Comparison of ENCODE assay signal across 25 cellular contexts in genomic region chr2:100184055-100184737, GRCh38. TPM values are rescaled to one million over a fixed set of nuclear protein-coding genes. Genes with fewer than 3 reads are reported as not detected.
DNase-seq lines count a peak whose midpoint lies in the region; ATAC-seq, FAIRE-seq and TF ChIP-seq lines count a peak whose summit lies in the region.
"Had no signal": no experiment of that assay in that cellular context is flagged by ENCODE, and none has a peak within 500 bp of the region (broad histone marks: within the 10 kb centered on the region; RNA-seq: fewer than 3 reads in every experiment).

No MANE protein-coding gene starts in this region.

- no peaks in the 10 kb centered on the region for H3K36me3 ChIP-seq in esophagus muscularis mucosa
- no peaks in the 10 kb centered on the region for H3K36me3 ChIP-seq in aorta (ENCODE audit: control insufficient read depth in 1 of 2, insufficient read depth in 2 of 2, low read length in 1 of 2)
- H3K36me3 ChIP-seq: prostate gland, transverse colon had no signal

- H3K4me3 ChIP-seq in esophagus muscularis mucosa: no peak overlapping the region
- no peak overlapping the region for H3K4me3 ChIP-seq in aorta (ENCODE audit: low read length in 2 of 2)
- H3K4me3 ChIP-seq: prostate gland, transverse colon had no signal

- WGBS in esophagus muscularis mucosa: 67% methylated on average over 4 of the region's 4 CpGs
- WGBS in aorta, 2 donors: 90 to 93% methylated on average over 4 of the region's 4 CpGs

- TF ChIP-seq POLR2A in esophagus muscularis mucosa (IDR thresholded peaks at IDR 0.05; ENCODE audit: low read depth): no peak
- no peak for TF ChIP-seq POLR2A in GM12891 (IDR thresholded peaks at IDR 0.05; ENCODE audit: low read depth, low read length)

- TF ChIP-seq CTCF in esophagus muscularis mucosa (IDR thresholded peaks at IDR 0.05): no peak

- peak overlapping the region in 1 of 4 donors; percentile 19 for H3K27ac ChIP-seq in esophagus muscularis mucosa (replicated peaks in 1 of 4)
- no peak overlapping the region for H3K27ac ChIP-seq in aorta (ENCODE audit: low read depth in 1 of 2, low read length in 2 of 2)
- H3K27ac ChIP-seq: prostate gland, transverse colon had no signal

- no peaks in the 10 kb centered on the region for H3K9me3 ChIP-seq in esophagus muscularis mucosa
- H3K9me3 ChIP-seq in aorta (ENCODE audit: control insufficient read depth, low read length): no peaks in the 10 kb centered on the region
- H3K9me3 ChIP-seq: Caco-2, prostate gland, transverse colon had no signal

- intact Hi-C loops in esophagus muscularis mucosa (cut with DNase I) (no loop called here), aorta (cut with DNase I) (no loop called here)

- no peaks in the 10 kb centered on the region for H3K27me3 ChIP-seq in esophagus muscularis mucosa
- H3K27me3 ChIP-seq in aorta (ENCODE audit: control insufficient read depth in 1 of 2, insufficient read depth in 2 of 2, low read length in 1 of 2): no peaks in the 10 kb centered on the region
- H3K27me3 ChIP-seq: transverse colon had no signal

- peak; percentile 63 for ATAC-seq in aorta (ENCODE audit: low FRiP score)
- ATAC-seq in HG02763 (IDR thresholded peaks at IDR 0.05; ENCODE audit: unreplicated experiment): no peak
- ATAC-seq: activated CD8-positive, alpha-beta T cell treated with anti-CD3 and anti-CD28 coated beads for 36 hours; T-cell had no signal

- no peak for FAIRE-seq in GM12891 (lab: Jason Lieb, UNC)
- FAIRE-seq: astrocyte, TTC549 had no signal

- DNase-seq in NCI-H146 (lab: John Stamatoyannopoulos, UW) (peak; percentile 24), NCI-H146 treated with DMSO at 0.1 percent for 48 hours (lab: John Stamatoyannopoulos, UW; ENCODE audit: unreplicated experiment) (no peak), NOMO-1 (lab: John Stamatoyannopoulos, UW; ENCODE audit: unreplicated experiment in 2 of 2) (peak; percentile 86 to 99), esophagus muscularis mucosa (ENCODE audit: extremely low spot score) (peak; percentile 89), aorta (no peak), GM12891 (ENCODE audit: insufficient read length, low spot score) (no peak), GOT3 (lab: John Stamatoyannopoulos, UW) (no peak)
- DNase-seq: activated CD4-positive, alpha-beta T cell treated with anti-CD3 and anti-CD28 coated beads for 1 hour; activated CD8-positive, alpha-beta T cell treated with anti-CD3 and anti-CD28 coated beads for 36 hours; activated effector memory CD4-positive, alpha-beta T cell treated with Interleukin-2 at 50 U/mL for 16 hours; activated naive CD8-positive, alpha-beta T cell treated with anti-CD3 and anti-CD28 coated beads for 36 hours; Caco-2; caudate nucleus; DMS79; GF-D8; H7; NCI-H1694; NCI-H2171 treated with DMSO at 0.1 percent for 48 hours; stimulated activated CD8-positive, alpha-beta memory T cell treated with anti-CD3 and anti-CD28 coated beads, Interleukin-4, amount 100 ng/mL, for 48 hours; T-cell; transverse colon had no signal

- no peak for TF ChIP-seq EP300 in esophagus muscularis mucosa (IDR thresholded peaks at IDR 0.05)

- peaks cover 0 to 3% (median 1%) of the 10 kb centered on the region in 4 donors for H3K4me1 ChIP-seq in esophagus muscularis mucosa
- no peaks in the 10 kb centered on the region for H3K4me1 ChIP-seq in aorta (ENCODE audit: control insufficient read depth in 1 of 2, insufficient read depth in 2 of 2, low read length in 2 of 2)
- H3K4me1 ChIP-seq: Caco-2, prostate gland, transverse colon had no signal

TF ChIP-seq in GM12891, 5 proteins besides CTCF, POLR2A, EP300 and RAD21:
- TF ChIP-seq POU2F2 (IDR thresholded peaks at IDR 0.05; ENCODE audit: low read depth, low read length) (no peak), POLR2AphosphoS5 (IDR thresholded peaks at IDR 0.05; ENCODE audit: low read depth, low read length) (no peak), TAF1 (IDR thresholded peaks at IDR 0.05; ENCODE audit: low read depth, low read length) (no peak), SPI1 (IDR thresholded peaks at IDR 0.05; ENCODE audit: low read depth, low read length) (no peak), PAX5 (IDR thresholded peaks at IDR 0.05; ENCODE audit: insufficient read depth, low read length, severe bottlenecking) (no peak)

RNA-seq across cellular contexts. Expression of gene AFF3, which starts 41.8 kb away (rescaled TPM):
- total RNA-seq in esophagus muscularis mucosa (10 to 100 TPM; 36.4 to 99.5 (median 56.9) TPM), aorta (10 to 100 TPM; 10.6 to 15.7 TPM)
- under 1 TPM; 0.25 to 0.41 TPM for polyA plus RNA-seq in aorta
- 5.9 TPM for polyA plus RNA-seq in GM12891 (2012; ENCODE audit: low read depth, missing spikeins)

Comparison
In these comparisons a context has a peak if more than half of its experiments do, and no peak if none do; other contexts are left out.
1. DNase-seq: peak in NCI-H146 (single experiment), NOMO-1 (2 of 2) and esophagus muscularis mucosa (single experiment); none in NCI-H146 treated with DMSO at 0.1 percent for 48 hours (single experiment), aorta (0 of 2), GM12891 (single experiment) and GOT3 (single experiment).